ENCODE assay signal across 8 cellular contexts in genomic region chr19:6065685-6066365, GRCh38. TPM values are rescaled to one million over a fixed set of nuclear protein-coding genes. Genes with fewer than 3 reads are reported as not detected.
DNase-seq lines count a peak whose midpoint lies in the region; ATAC-seq lines count a peak whose summit lies in the region.

No MANE protein-coding gene starts in this region.

- H3K27ac Mint-ChIP-seq in stimulated activated memory B cell treated with anti-CD40 and anti-IgM and Interleukin-4, amounts not matched to agents 10 μg/mL and 1 μg/mL and 100 μg/mL, for 72 hours: no peak overlapping the region

- peaks cover 66% of the 10 kb centered on the region for H3K4me1 ChIP-seq in adipocyte (ENCODE audit: control insufficient read depth, insufficient read depth, low read length)

- no peaks in the 10 kb centered on the region for H3K36me3 ChIP-seq in adipocyte (ENCODE audit: control insufficient read depth, insufficient read depth, low read length, severe bottlenecking)

- peaks cover 3% of the 10 kb centered on the region for H3K9me3 Mint-ChIP-seq in stimulated activated memory B cell treated with anti-CD40 and anti-IgM and Interleukin-4, amounts not matched to agents 10 μg/mL and 1 μg/mL and 100 μg/mL, for 72 hours

- H3K9me3 ChIP-seq in adipocyte (ENCODE audit: control insufficient read depth, low read length): no peaks in the 10 kb centered on the region

- H3K9ac ChIP-seq in adipocyte (ENCODE audit: low read length): peak overlapping the region; percentile 39

- H3K4me3 ChIP-seq in adipocyte (ENCODE audit: low read length): peak overlapping the region; percentile 17

- H3K27me3 ChIP-seq in adipocyte (replicated peaks; ENCODE audit: control insufficient read depth, insufficient read depth, low read length): no peaks in the 10 kb centered on the region

- peak; percentile 60 for DNase-seq in HuH-7.5 (ENCODE audit: low spot score)
- peak; percentile 84 for DNase-seq in SIG-M5 treated with dmso at 0.1 percent for 504 hours (lab: John Stamatoyannopoulos, UW; ENCODE audit: unreplicated experiment)
- no peak for DNase-seq in adipocyte (ENCODE audit: low read depth)
- peak; percentile 36 to 61 for DNase-seq in left colon
- DNase-seq in stimulated activated CD4-positive, alpha-beta T cell treated with anti-CD3 and anti-CD28 coated beads, TNF-alpha, amount 100 ng/mL, for 24 hours (ENCODE audit: low read depth in 3 of 3): peak in 2 of 3 experiments; percentile 27 to 31

- peaks cover 9% of the 10 kb centered on the region for H3K4me1 Mint-ChIP-seq in stimulated activated memory B cell treated with anti-CD40 and anti-IgM and Interleukin-4, amounts not matched to agents 10 μg/mL and 1 μg/mL and 100 μg/mL, for 72 hours

- intact Hi-C loops in left colon (cut with DNase I, micrococcal nuclease): no loop called here

- H3K36me3 Mint-ChIP-seq in stimulated activated memory B cell treated with anti-CD40 and anti-IgM and Interleukin-4, amounts not matched to agents 10 μg/mL and 1 μg/mL and 100 μg/mL, for 72 hours: no peaks in the 10 kb centered on the region

- H3K27me3 Mint-ChIP-seq in stimulated activated memory B cell treated with anti-CD40 and anti-IgM and Interleukin-4, amounts not matched to agents 10 μg/mL and 1 μg/mL and 100 μg/mL, for 72 hours: peaks cover 39% of the 10 kb centered on the region

- no peak overlapping the region for H3K4me3 Mint-ChIP-seq in stimulated activated memory B cell treated with anti-CD40 and anti-IgM and Interleukin-4, amounts not matched to agents 10 μg/mL and 1 μg/mL and 100 μg/mL, for 72 hours

- ATAC-seq in left colon (peak; percentile 57), HG03565 (IDR thresholded peaks at IDR 0.05; ENCODE audit: unreplicated experiment) (no peak), GM18502 (IDR thresholded peaks at IDR 0.05; ENCODE audit: poor library complexity, unreplicated experiment) (no peak)
- ATAC-seq in stimulated activated memory B cell treated with anti-CD40 and anti-IgM and Interleukin-4, amounts not matched to agents 10 μg/mL and 1 μg/mL and 100 μg/mL, for 72 hours: no peak

RNA-seq across cellular contexts. Expression of gene RFX2, which starts 44.5 kb away (rescaled TPM):
- 1 to 10 TPM; 6.6 to 8.5 TPM for total RNA-seq in left colon
